5 cellular contexts compared by ENCODE assay signal in the genomic region with DNA sequence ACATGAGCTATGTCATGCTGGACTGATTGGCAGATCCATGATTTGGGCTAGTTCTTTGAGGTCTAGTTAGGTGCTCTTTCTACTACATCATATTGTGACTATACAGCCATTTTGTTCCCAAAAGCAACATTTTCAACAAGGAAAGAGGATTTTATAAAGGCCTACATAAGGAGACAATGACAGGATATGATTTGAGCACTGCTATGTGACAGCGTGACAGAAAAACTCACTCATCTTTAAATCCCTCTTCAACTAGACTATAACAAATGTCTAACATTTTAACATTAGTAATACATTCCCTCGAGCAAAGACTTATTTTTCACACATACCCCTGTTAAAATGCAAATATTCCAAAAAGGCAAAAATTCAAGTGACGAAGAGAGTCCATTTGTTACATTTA.
"Had no signal": no experiment of that assay in that cellular context is flagged by ENCODE, and none has a peak within 500 bp of the region (broad histone marks: within the 10 kb centered on the region; RNA-seq: fewer than 3 reads in every experiment).

No MANE protein-coding gene starts in this region.

- H3K27ac ChIP-seq: HL-60 had no signal

- H3K4me3 ChIP-seq: K562 had no signal

- DNase-seq: IMR-90, KBM-7, KG1 had no signal
